Comparison of ENCODE assay signal across 9 cellular contexts in the genomic region with DNA sequence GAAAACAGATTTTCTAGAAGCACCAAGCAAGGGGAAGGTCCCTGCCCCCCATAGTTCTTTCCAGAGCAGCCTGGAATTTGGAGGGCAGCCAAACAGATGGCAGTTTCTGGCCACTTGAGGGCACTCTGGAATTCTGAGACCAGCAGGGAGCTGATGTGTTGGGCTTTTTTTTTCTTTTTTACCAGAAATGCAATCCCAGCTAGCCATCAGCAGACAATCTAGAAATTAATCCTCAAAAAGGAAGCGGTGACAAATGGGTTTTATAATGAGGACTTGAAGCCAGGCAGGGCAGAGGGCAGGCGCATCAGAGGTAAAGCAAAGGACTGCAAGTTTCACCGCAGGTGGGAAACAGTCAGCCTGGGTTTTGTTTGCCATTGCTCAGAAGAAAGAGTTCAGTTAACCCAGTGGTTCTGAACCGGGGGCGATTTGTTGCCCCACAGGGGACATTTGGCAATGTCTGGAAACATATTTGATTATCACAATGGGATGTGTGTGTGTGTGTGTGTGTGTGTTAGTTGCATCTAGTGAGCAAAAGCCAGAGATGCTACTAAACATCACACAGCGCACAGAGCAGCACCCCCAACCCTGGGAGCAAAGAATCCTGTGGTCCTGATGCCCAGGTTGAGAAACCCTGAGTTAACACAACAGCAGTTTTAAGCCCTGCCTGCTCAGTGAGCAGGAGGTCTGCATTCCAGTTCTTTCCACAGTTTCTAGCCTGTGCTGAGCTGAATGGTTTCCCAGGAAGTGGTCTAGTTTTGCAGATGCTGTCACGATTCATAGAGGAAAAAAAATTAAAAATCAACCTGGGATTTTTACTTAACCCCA.
A peak's percentile ranks its signal among the peaks of the same experiment; 100 is the strongest.
DNase-seq lines count a peak whose midpoint lies in the region; ATAC-seq, FAIRE-seq and TF ChIP-seq lines count a peak whose summit lies in the region.
"Had no signal": no experiment of that assay in that cellular context is flagged by ENCODE, and none has a peak within 500 bp of the region (broad histone marks: within the 10 kb centered on the region; RNA-seq: fewer than 3 reads in every experiment).

No MANE protein-coding gene starts in this region.

- POLR2A ChIA-PET in activated CD4-positive, alpha-beta memory T cell treated with anti-CD3 and anti-CD28 coated beads, Interleukin-2, amount 10 ng/mL, durations not matched to agents 7 days and 5 days (lab: Charles Lee) = no interaction called here

- H3K4me1 Mint-ChIP-seq in activated CD4-positive, alpha-beta memory T cell treated with anti-CD3 and anti-CD28 coated beads, Interleukin-2, amount 10 ng/mL, durations not matched to agents 7 days and 5 days = peaks cover 40% of the 10 kb centered on the region

- H3K27ac Mint-ChIP-seq in activated CD4-positive, alpha-beta memory T cell treated with anti-CD3 and anti-CD28 coated beads, Interleukin-2, amount 10 ng/mL, durations not matched to agents 7 days and 5 days = peak overlapping the region; percentile 33
- H3K27ac Mint-ChIP-seq: T-cell had no signal

- peak; percentile 72 for FAIRE-seq in frontal cortex (lab: Jason Lieb, UNC)

- H3K4me3 Mint-ChIP-seq in activated CD4-positive, alpha-beta memory T cell treated with anti-CD3 and anti-CD28 coated beads, Interleukin-2, amount 10 ng/mL, durations not matched to agents 7 days and 5 days = no peak overlapping the region
- H3K4me3 Mint-ChIP-seq: T-cell had no signal

- CTCF ChIA-PET in activated CD4-positive, alpha-beta memory T cell treated with anti-CD3 and anti-CD28 coated beads, Interleukin-2, amount 10 ng/mL, durations not matched to agents 7 days and 5 days (lab: Charles Lee) = interaction anchor here (0.7 to 1.2 kb wide), 2 partner anchors 22 to 80 kb away, joined by 4 read pairs; no protein-coding TSS in a partner anchor

- no peaks in the 10 kb centered on the region for H3K36me3 Mint-ChIP-seq in activated CD4-positive, alpha-beta memory T cell treated with anti-CD3 and anti-CD28 coated beads, Interleukin-2, amount 10 ng/mL, durations not matched to agents 7 days and 5 days (ENCODE audit: low read depth)
- H3K36me3 Mint-ChIP-seq: T-cell had no signal

- peak; percentile 52 for ATAC-seq in GM21786 (IDR thresholded peaks at IDR 0.05; ENCODE audit: unreplicated experiment)
- peak; percentile 76 for ATAC-seq in omental fat pad (ENCODE audit: low FRiP score)
- no peak for ATAC-seq in HG02885 (IDR thresholded peaks at IDR 0.05; ENCODE audit: poor library complexity, unreplicated experiment)
- no peak for ATAC-seq in GM21390 (IDR thresholded peaks at IDR 0.05; ENCODE audit: unreplicated experiment)
- ATAC-seq: T-cell had no signal

- H3K27me3 Mint-ChIP-seq in activated CD4-positive, alpha-beta memory T cell treated with anti-CD3 and anti-CD28 coated beads, Interleukin-2, amount 10 ng/mL, durations not matched to agents 7 days and 5 days = no peaks in the 10 kb centered on the region
- H3K27me3 Mint-ChIP-seq: T-cell had no signal

- TF ChIP-seq CTCF in omental fat pad (IDR thresholded peaks at IDR 0.05) = peak in 2 of 3 donors; percentile 36 to 42

- DNase-seq in CMK (ENCODE audit: low read depth) = peak; percentile 3
- DNase-seq in NCI-H2171 treated with DMSO at 0.1 percent for 48 hours (lab: John Stamatoyannopoulos, UW) = peak; percentile 84
- peak; percentile 47 for DNase-seq in activated CD4-positive, alpha-beta memory T cell treated with anti-CD3 and anti-CD28 coated beads, Interleukin-2, amount 10 ng/mL, durations not matched to agents 7 days and 5 days
- peak; percentile 51 to 64 for DNase-seq in frontal cortex (ENCODE audit: low spot score in 2 of 2)
- DNase-seq in omental fat pad (ENCODE audit: low spot score) = peak; percentile 56

- H3K9me3 Mint-ChIP-seq in activated CD4-positive, alpha-beta memory T cell treated with anti-CD3 and anti-CD28 coated beads, Interleukin-2, amount 10 ng/mL, durations not matched to agents 7 days and 5 days = no peaks in the 10 kb centered on the region
- H3K9me3 Mint-ChIP-seq: T-cell had no signal

Comparison
In these comparisons a context has a peak if more than half of its experiments do, and no peak if none do; other contexts are left out.
1. DNase-seq: peak in every context shown above with its lines; median percentile 84 in NCI-H2171 treated with DMSO at 0.1 percent for 48 hours; 58 in frontal cortex; 56 in omental fat pad; 47 in activated CD4-positive, alpha-beta memory T cell treated with anti-CD3 and anti-CD28 coated beads, Interleukin-2, amount 10 ng/mL, durations not matched to agents 7 days and 5 days; 3 in CMK.
2. ATAC-seq: peak in GM21786 (single experiment) and omental fat pad (single experiment); none in HG02885 (single experiment) and GM21390 (single experiment).